ENCODE assay signal across 8 cellular contexts in the genomic region with DNA sequence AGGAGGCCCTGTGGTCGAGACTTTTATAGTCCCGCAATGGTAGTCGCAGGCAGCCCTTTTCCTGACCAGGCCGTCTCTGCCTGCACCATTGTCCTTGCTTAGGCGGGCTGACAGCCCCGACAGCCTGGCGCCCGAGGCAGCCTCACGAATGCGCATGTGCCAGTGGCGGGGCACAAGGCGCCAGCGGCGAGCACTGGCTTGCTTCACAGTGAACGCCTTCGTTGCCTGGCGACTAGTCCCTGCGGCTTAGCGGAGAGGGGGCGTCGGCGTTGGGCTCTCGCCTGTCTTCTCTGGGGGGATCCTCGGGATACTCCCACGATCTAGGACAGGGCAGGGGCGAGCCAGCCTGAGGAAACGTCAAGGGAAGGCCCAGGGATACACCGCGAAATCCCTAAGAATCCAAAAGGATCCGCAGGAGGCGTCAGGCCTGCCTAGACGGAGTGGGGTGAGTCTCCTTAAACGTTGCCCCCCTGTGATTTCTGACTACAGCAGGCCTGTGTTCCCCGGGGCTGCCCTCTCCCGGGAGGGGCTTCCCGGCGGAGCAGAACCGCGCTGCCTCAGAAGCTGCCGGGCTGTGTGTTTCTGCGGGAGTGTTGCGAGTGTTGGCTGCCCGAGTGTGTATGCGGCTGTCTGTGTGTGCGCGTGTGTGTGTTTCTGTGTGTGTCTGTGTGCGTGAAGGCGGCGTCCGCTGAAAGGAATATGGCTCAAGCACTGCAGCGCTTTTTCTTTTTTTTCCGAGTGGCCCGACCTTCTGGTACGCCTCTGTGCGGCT. TPM values are rescaled to one million over a fixed set of nuclear protein-coding genes. Genes with fewer than 3 reads are reported as not detected.
A peak's percentile ranks its signal among the peaks of the same experiment; 100 is the strongest.
DNase-seq lines count a peak whose midpoint lies in the region; ATAC-seq lines count a peak whose summit lies in the region.

No MANE protein-coding gene starts in this region.

- DNase-seq in GM23248 (peak; percentile 90), Right ventricle myocardium inferior (ENCODE audit: missing footprints) (peak; percentile 86), posterior cingulate gyrus (peak in 8 of 10 donors; percentile 42 to 95 (median 75)), SHP77 (lab: John Stamatoyannopoulos, UW) (no peak), neuronal stem cell (ENCODE audit: low spot score) (no peak), SIG-M5 treated with dmso at 0.1 percent for 504 hours (lab: John Stamatoyannopoulos, UW; ENCODE audit: unreplicated experiment) (no peak)
- DNase-seq in activated naive CD4-positive, alpha-beta T cell treated with anti-CD3 and anti-CD28 coated beads for 36 hours: no peak

- ATAC-seq in Right ventricle myocardium inferior: peak; percentile 93
- no peak for ATAC-seq in HG03045 (IDR thresholded peaks at IDR 0.05; ENCODE audit: unreplicated experiment)

- H2BK12ac ChIP-seq in neuronal stem cell (ENCODE audit: low read length): no peak overlapping the region

- H2BK15ac ChIP-seq in neuronal stem cell (ENCODE audit: low read length): no peak overlapping the region

- no peaks in the 10 kb centered on the region for H3K9me3 ChIP-seq in GM23248 (ENCODE audit: low read depth)
- peaks cover 25 to 29% of the 10 kb centered on the region in 2 donors for H3K9me3 ChIP-seq in neuronal stem cell (replicated peaks in 1 of 2; ENCODE audit: control insufficient read depth in 2 of 2, insufficient read depth in 1 of 2, low read depth in 1 of 2, low read length in 2 of 2)

- H3K9me2 ChIP-seq in GM23248 (ENCODE audit: insufficient read depth): no peaks in the 10 kb centered on the region

- intact Hi-C loops in activated naive CD4-positive, alpha-beta T cell treated with anti-CD3 and anti-CD28 coated beads for 36 hours (cut with micrococcal nuclease): no loop called here
- intact Hi-C loops in Right ventricle myocardium inferior (cut with DNase I) (no loop called here), posterior cingulate gyrus (cut with DNase I) (no loop called here)

- CTCF ChIA-PET in activated naive CD4-positive, alpha-beta T cell treated with anti-CD3 and anti-CD28 coated beads for 36 hours (lab: Charles Lee): no interaction called here

- no peaks in the 10 kb centered on the region for H3K36me3 Mint-ChIP-seq in activated naive CD4-positive, alpha-beta T cell treated with anti-CD3 and anti-CD28 coated beads for 36 hours (ENCODE audit: low read depth)

- H3K79me1 ChIP-seq in neuronal stem cell (ENCODE audit: low read depth, low read length): no peaks in the 10 kb centered on the region

- peaks cover 63% of the 10 kb centered on the region for H3K27me3 Mint-ChIP-seq in activated naive CD4-positive, alpha-beta T cell treated with anti-CD3 and anti-CD28 coated beads for 36 hours (ENCODE audit: low read depth)

- peak overlapping the region; percentile 62 for H3K9ac ChIP-seq in GM23248
- no peak overlapping the region for H3K9ac ChIP-seq in neuronal stem cell (ENCODE audit: low read depth, low read length, poor library complexity)

- H3K23ac ChIP-seq in neuronal stem cell (ENCODE audit: low read depth, low read length, poor library complexity): no peak overlapping the region

- H4K8ac ChIP-seq in neuronal stem cell (ENCODE audit: low read depth, low read length): no peak overlapping the region

- no peaks in the 10 kb centered on the region for H3K9me3 Mint-ChIP-seq in activated naive CD4-positive, alpha-beta T cell treated with anti-CD3 and anti-CD28 coated beads for 36 hours

- H4K91ac ChIP-seq in neuronal stem cell (ENCODE audit: low read depth, low read length, poor library complexity): no peak overlapping the region

- H3K36me3 ChIP-seq in GM23248 (ENCODE audit: low read depth) (no peaks in the 10 kb centered on the region), neuronal stem cell (replicated peaks in 1 of 2; ENCODE audit: control insufficient read depth in 2 of 2, insufficient read depth in 2 of 2, low read length in 2 of 2) (no peaks in the 10 kb centered on the region)

- H2AK5ac ChIP-seq in neuronal stem cell (ENCODE audit: low read depth, low read length): no peak overlapping the region

- H2BK120ac ChIP-seq in neuronal stem cell (ENCODE audit: low read depth, low read length): no peak overlapping the region

- no peak overlapping the region for H2BK5ac ChIP-seq in neuronal stem cell (ENCODE audit: low read length)

- H3K14ac ChIP-seq in neuronal stem cell (ENCODE audit: low read length): no peak overlapping the region

- H3K79me2 ChIP-seq in GM23248 (ENCODE audit: insufficient read depth): no peaks in the 10 kb centered on the region

- H3K4me2 ChIP-seq in GM23248 (ENCODE audit: unreplicated experiment): peak overlapping the region; percentile 66
- no peak overlapping the region for H3K4me2 ChIP-seq in neuronal stem cell (ENCODE audit: insufficient read depth, low read length, poor library complexity, severe bottlenecking)

- H3K27ac ChIP-seq in GM23248: no peak overlapping the region
- no peak overlapping the region for H3K27ac ChIP-seq in neuronal stem cell (replicated peaks; ENCODE audit: low read length)

- H3K4me3 Mint-ChIP-seq in activated naive CD4-positive, alpha-beta T cell treated with anti-CD3 and anti-CD28 coated beads for 36 hours: peak overlapping the region; percentile 62

- H2AFZ ChIP-seq in GM23248: peak overlapping the region; percentile 82
- H2AFZ ChIP-seq in neuronal stem cell (ENCODE audit: low read length): no peak overlapping the region

- in situ Hi-C loops in GM23248 (cut with MboI): no loop called here

- H4K20me1 ChIP-seq in GM23248 (ENCODE audit: insufficient read depth): no peaks in the 10 kb centered on the region

- no peaks in the 10 kb centered on the region for H3K27me3 ChIP-seq in GM23248 (replicated peaks; ENCODE audit: insufficient read depth)
- H3K27me3 ChIP-seq in neuronal stem cell (ENCODE audit: control insufficient read depth in 3 of 3, insufficient read depth in 3 of 3, low read depth in 1 of 3, low read length in 3 of 3): peaks cover 0 to 13% (median 3%) of the 10 kb centered on the region in 3 experiments

- peaks cover 10% of the 10 kb centered on the region for H3K4me1 Mint-ChIP-seq in activated naive CD4-positive, alpha-beta T cell treated with anti-CD3 and anti-CD28 coated beads for 36 hours (ENCODE audit: low read depth)

- no peak overlapping the region for H3K27ac Mint-ChIP-seq in activated naive CD4-positive, alpha-beta T cell treated with anti-CD3 and anti-CD28 coated beads for 36 hours

- no peak overlapping the region for H3K4ac ChIP-seq in neuronal stem cell (ENCODE audit: low read length)

- H3K4me3 ChIP-seq in GM23248 (peak overlapping the region; percentile 65), neuronal stem cell (ENCODE audit: low read length in 2 of 2) (no peak overlapping the region)

- H3K4me1 ChIP-seq in GM23248 (ENCODE audit: insufficient read depth) (no peaks in the 10 kb centered on the region), neuronal stem cell (ENCODE audit: control insufficient read depth in 2 of 2, insufficient read depth in 1 of 2, low read depth in 1 of 2, low read length in 2 of 2) (peaks cover 0 to 1% of the 10 kb centered on the region in 2 donors)

- H3K18ac ChIP-seq in neuronal stem cell (ENCODE audit: low read length): no peak overlapping the region

- no peaks in the 10 kb centered on the region for H3F3A ChIP-seq in GM23248 (ENCODE audit: insufficient read depth)

- WGBS in GM23248 (ENCODE audit: low coverage in 1 of 2, low lambda C conversion rate in 2 of 2, missing lambda C conversion rate in 2 of 2), 2 experiments: 2 to 3% methylated on average over 54 to 55 of the region's 55 CpGs
- no CpG with 5 or more reads among the region's 55 CpGs for WGBS in neuronal stem cell (ENCODE audit: extremely low coverage in 2 of 2, insufficient read length in 2 of 2, insufficient replicate concordance in 1 of 2), 2 donors

RNA-seq across cellular contexts. Expression of gene ZNF273, which starts 20.5 kb away (rescaled TPM):
- 4.8 and 8.3 TPM in 2 replicates for total RNA-seq in GM23248 (2014; rRNA removed; shearing (Covaris generic))
- 2.1 and 4.1 TPM in 2 replicates for polyA plus RNA-seq in GM23248 (2016; fragmentation: Nextera tagmentation; extraction: Ambion mirVana)
- 10 to 100 TPM; 10.9 to 12.3 TPM for total RNA-seq in activated naive CD4-positive, alpha-beta T cell treated with anti-CD3 and anti-CD28 coated beads for 36 hours
- total RNA-seq in Right ventricle myocardium inferior: 1.5 TPM
- polyA plus RNA-seq in neuronal stem cell (2013, experiment 1 of 2): 13.8 TPM
- polyA plus RNA-seq in neuronal stem cell (2013, experiment 2 of 2): 14.3 TPM

Comparison
In these comparisons a context has a peak if more than half of its experiments do, and no peak if none do; other contexts are left out.
1. DNase-seq: peak in GM23248 (single experiment), Right ventricle myocardium inferior (single experiment) and posterior cingulate gyrus (8 of 10); none in activated naive CD4-positive, alpha-beta T cell treated with anti-CD3 and anti-CD28 coated beads for 36 hours (single experiment), SHP77 (0 of 2), neuronal stem cell (single experiment) and SIG-M5 treated with dmso at 0.1 percent for 504 hours (single experiment).